ENCODE assay signal across 8 cellular contexts in the genomic region with DNA sequence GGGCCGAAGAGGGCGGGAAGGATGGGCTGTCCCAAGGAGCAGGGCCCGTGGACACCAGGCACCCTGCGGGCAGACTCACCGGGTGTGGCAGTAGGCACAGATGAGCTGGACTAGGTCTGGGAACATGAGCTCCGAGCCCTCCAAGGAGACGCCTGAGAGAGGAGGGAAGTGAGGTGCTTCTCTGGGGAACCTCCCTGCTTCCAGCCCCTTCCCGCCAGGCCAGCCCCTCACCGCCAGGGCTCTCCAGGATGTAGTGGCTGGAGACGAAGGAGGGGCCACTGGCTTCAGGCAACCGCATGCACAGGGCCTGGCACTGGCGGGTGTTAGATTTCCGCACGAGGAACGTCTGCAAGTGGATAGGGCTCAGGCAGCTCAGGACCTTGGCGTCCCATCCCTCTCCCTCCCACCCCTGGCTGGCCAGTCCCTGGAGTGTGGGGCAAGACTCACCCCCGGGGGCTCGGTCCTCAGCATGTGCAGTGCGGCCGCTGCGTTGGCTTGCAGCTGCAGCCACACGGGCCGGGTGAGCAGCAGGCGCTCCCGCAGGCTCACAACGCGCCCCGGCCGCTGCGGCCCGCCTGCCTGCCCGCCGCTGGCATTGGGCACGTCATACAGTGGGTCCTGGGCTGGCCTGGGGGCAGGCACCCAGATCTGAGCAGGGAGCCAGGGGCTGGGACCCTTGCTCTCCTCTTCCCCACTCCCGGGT. TPM values are rescaled to one million over a fixed set of nuclear protein-coding genes. Genes with fewer than 3 reads are reported as not detected.
DNase-seq lines count a peak whose midpoint lies in the region; ATAC-seq, FAIRE-seq and TF ChIP-seq lines count a peak whose summit lies in the region.

No MANE protein-coding gene starts in this region.

- H3K4me1 ChIP-seq in BE2C (peaks cover 19% of the 10 kb centered on the region), HUES64 (ENCODE audit: insufficient read depth, low read length) (peaks cover 14% of the 10 kb centered on the region), GM12878 (ENCODE audit: control insufficient read depth, insufficient read depth, low read length) (peaks cover 21% of the 10 kb centered on the region)

- intact Hi-C loops in GM12878 (cut with micrococcal nuclease; ENCODE audit: unreplicated experiment) = no loop called here

- TF ChIP-seq EP300 in GM12878 (IDR thresholded peaks at IDR 0.05; ENCODE audit: borderline replicate concordance in 1 of 2, control insufficient read depth in 1 of 2, low read depth in 2 of 2, low read length in 2 of 2) = no peak

- H3K36me3 ChIP-seq in BE2C (peaks cover 6% of the 10 kb centered on the region; the same call in 1 of the 2 replicates), HUES64 (ENCODE audit: insufficient read depth, low read length) (peaks cover 25% of the 10 kb centered on the region), GM12878 (ENCODE audit: control insufficient read depth in 2 of 2, insufficient read depth in 2 of 2, low read length in 1 of 2) (peaks cover 0 to 10% of the 10 kb centered on the region in 2 experiments; a peak in 3 of 4 replicates)

- RAD21 ChIA-PET in GM12878 (lab: Charles Lee; ENCODE audit: unreplicated experiment) = interaction anchor here (0.7 to 3.6 kb wide), 9 partner anchors 9 to 271 kb away, joined by 3 to 49 read pairs (median 3); a partner anchor contains a TSS

- POLR2A ChIA-PET in GM12878 (lab: Charles Lee) = interaction anchor here (1.2 to 2.3 kb wide), 3 partner anchors 10 to 47 kb away, joined by 5 to 16 read pairs (median 15); a partner anchor contains a TSS

- no TSS peak for BruUV-seq in GM12878 (replicated peaks; lab: Mats Ljungman, UMichigan)

- peak; percentile 7 for ATAC-seq in GM12878
- no peak for ATAC-seq in GM18519 (IDR thresholded peaks at IDR 0.05; ENCODE audit: low FRiP score, unreplicated experiment)

- H3K79me2 ChIP-seq in GM12878 (ENCODE audit: control insufficient read depth, insufficient read depth, low read length) = no peaks in the 10 kb centered on the region

- TF ChIP-seq CTCF in BE2C (IDR thresholded peaks at IDR 0.05; ENCODE audit: low read depth, low read length) (no peak; the same call in 1 of the 2 replicates), GM12878 (IDR thresholded peaks at IDR 0.05 in 2 of 3, conservative IDR thresholded peaks at IDR 0.05 in 1 of 3; ENCODE audit: control insufficient read depth in 2 of 3, extremely low read depth in 1 of 3, insufficient read depth in 1 of 3, low read depth in 3 of 3, low read length in 3 of 3) (no peak)

- SMC1A ChIA-PET in GM12878 (lab: Charles Lee; ENCODE audit: uncharacterized antibody, unreplicated experiment) = interaction anchor here (1.0 to 2.2 kb wide), 4 partner anchors 8 to 51 kb away, joined by 5 to 16 read pairs (median 6); no protein-coding TSS in a partner anchor

- CTCF ChIA-PET in GM12878 (lab: Yijun Ruan, JAX) = interaction anchor here (0.7 to 2.6 kb wide), 12 partner anchors 9 to 209 kb away, joined by 3 to 50 read pairs (median 3); a partner anchor contains a TSS

- H3K9me3 ChIP-seq in BE2C (no peaks in the 10 kb centered on the region), HUES64 (ENCODE audit: insufficient read depth, low read depth, low read length) (no peaks in the 10 kb centered on the region), GM12878 (replicated peaks; ENCODE audit: control insufficient read depth, insufficient read depth, low read length) (no peaks in the 10 kb centered on the region), iPS-18c (ENCODE audit: control insufficient read depth, insufficient read depth, low read length) (peaks cover 5% of the 10 kb centered on the region)

- in situ Hi-C loops in GM12878 (cut with MboI) = no loop called here

- WGBS in HUES64 = 18% methylated on average over 35 of the region's 35 CpGs
- WGBS in GM12878 (ENCODE audit: insufficient coverage, insufficient replicate concordance, low lambda C conversion rate, missing lambda C conversion rate) = 38% methylated on average over 34 of the region's 35 CpGs

- FAIRE-seq in GM12878 (lab: Jason Lieb, UNC) = no peak

- no peak overlapping the region for H3K27ac ChIP-seq in HUES64 (ENCODE audit: low read depth, low read length)
- H3K27ac ChIP-seq in GM12878 (ENCODE audit: control insufficient read depth, insufficient read depth) = no peak overlapping the region
- peak overlapping the region in 20 of 21 experiments; percentile 84 to 96 (median 89) for H3K27ac ChIP-seq in skin epidermis

- no peak for TF ChIP-seq POLR2A in GM12878 (IDR thresholded peaks at IDR 0.05; ENCODE audit: low read depth, low read length)

- no peak for TF ChIP-seq RAD21 in GM12878 (IDR thresholded peaks at IDR 0.05; ENCODE audit: insufficient read depth, low read depth, low read length)

- H2AFZ ChIP-seq in GM12878 (ENCODE audit: control insufficient read depth, low read depth, low read length) = no peak overlapping the region

- H3K4me3 ChIP-seq in BE2C (ENCODE audit: low read depth, low read length) (peak overlapping the region; percentile 67), HUES64 (ENCODE audit: low read length) (peak overlapping the region; percentile 61), GM12878 (no peak overlapping the region), iPS-18c (ENCODE audit: insufficient read depth, low read depth, low read length) (peak overlapping the region; percentile 44), skin epidermis (peak overlapping the region; percentile 39 to 63 (median 51))

- DNase-seq in BE2C (peak; percentile 52), GM12878 (ENCODE audit: low read depth, low spot score) (no peak), mesenteric fat pad (ENCODE audit: low spot score) (no peak), GOT3 (lab: John Stamatoyannopoulos, UW) (no peak)

- H3K9ac ChIP-seq in HUES64 (ENCODE audit: low read depth, low read length) (peak overlapping the region; percentile 64), GM12878 (ENCODE audit: control insufficient read depth, insufficient read depth, low read length) (no peak overlapping the region)

- no peak overlapping the region; the same call in 1 of the 2 replicates for H3K4me2 ChIP-seq in GM12878 (ENCODE audit: control insufficient read depth, insufficient read depth)

- no peaks in the 10 kb centered on the region for H3K27me3 ChIP-seq in BE2C
- peaks cover 6% of the 10 kb centered on the region; the same call in 1 of the 2 replicates for H3K27me3 ChIP-seq in HUES64 (ENCODE audit: insufficient read depth, low read length)
- H3K27me3 ChIP-seq in GM12878 (replicated peaks in 1 of 2; ENCODE audit: control insufficient read depth in 2 of 2, insufficient read depth in 2 of 2, low read length in 1 of 2) = no peaks in the 10 kb centered on the region

- H4K20me1 ChIP-seq in GM12878 (ENCODE audit: control insufficient read depth, insufficient read depth) = no peaks in the 10 kb centered on the region

RNA-seq across cellular contexts. Expression of a gene that starts 0.6 kb away (rescaled TPM):
- 18.0 TPM for polyA plus RNA-seq in BE2C (2012; ENCODE audit: insufficient read depth, insufficient read length, low read depth)
- 2.5 TPM for polyA plus RNA-seq in HUES64 (2013, experiment 1 of 2)
- 3.3 TPM for polyA plus RNA-seq in HUES64 (2013, experiment 2 of 2)
- 1.3 and 1.4 TPM in 2 replicates for total RNA-seq in GM12878 (2013; cell fraction: nucleolus; rRNA removed)
- total RNA-seq in GM12878 (2014; rRNA removed) = 0.11 and 0.49 TPM in 2 replicates
- total RNA-seq in GM12878 (2014; rRNA removed; fragmentation: Illumina TruSeq; extraction: Trizol) = 0.09 and 0.13 TPM in 2 replicates
- 0.48 and 0.69 TPM in 2 replicates for total RNA-seq in GM12878 (2021)
- polyA plus RNA-seq in GM12878 (2011; ENCODE audit: low read depth) = not detected
- 0.04 and 0.22 TPM in 2 replicates for polyA plus RNA-seq in GM12878 (2011; rRNA removed)
- polyA plus RNA-seq in GM12878 (2011; cell fraction: cytosol; rRNA removed) = 0.15 and 0.43 TPM in 2 replicates
- 3.7 and 4.8 TPM in 2 replicates for polyA plus RNA-seq in GM12878 (2011; cell fraction: nucleus; rRNA removed)
- polyA plus RNA-seq in GM12878 (2012) = 0.24 and 0.28 TPM in 2 replicates
- 0.41 TPM in 1 of 2 replicates, not detected in the other for polyA plus RNA-seq in GM12878 (2014; fragmentation: Illumina TruSeq; extraction: Trizol)
- under 1 TPM in 1 of 2 experiments, not detected in 1; 0.04 TPM for polyA plus RNA-seq in GM12878 (2014; fragmentation: Nextera tagmentation; extraction: Ambion mirVana)
- 0.47 and 0.54 TPM in 2 replicates for polyA plus RNA-seq in GM12878 (2014; rRNA removed)
- under 1 TPM; 0.15 to 0.43 TPM for polyA plus RNA-seq in GM12878 (2016; fragmentation: Nextera tagmentation; extraction: Ambion mirVana)
- 0.37 TPM in 1 of 2 replicates, not detected in the other for polyA minus RNA-seq in GM12878 (2011; rRNA and poly(A)+ RNA removed)
- 0.40 TPM in 1 of 2 replicates, not detected in the other for polyA minus RNA-seq in GM12878 (2011; cell fraction: cytosol; rRNA and poly(A)+ RNA removed)
- polyA minus RNA-seq in GM12878 (2011; cell fraction: nucleus; rRNA and poly(A)+ RNA removed) = 0.85 and 2.6 TPM in 2 replicates
- 6.5 TPM for total RNA-seq in mesenteric fat pad

RNA-seq across cellular contexts. Expression of a gene that starts 9.2 kb away (rescaled TPM):
- polyA plus RNA-seq in BE2C (2012; ENCODE audit: insufficient read depth, insufficient read length, low read depth) = 109 TPM
- polyA plus RNA-seq in HUES64 (2013, experiment 1 of 2) = 39.2 TPM
- 33.9 TPM for polyA plus RNA-seq in HUES64 (2013, experiment 2 of 2)
- total RNA-seq in GM12878 (2013; cell fraction: nucleolus; rRNA removed) = 11.8 and 18.2 TPM in 2 replicates
- total RNA-seq in GM12878 (2014; rRNA removed) (63.5 and 64.0 TPM in 2 replicates), GM12878 (2014; rRNA removed; fragmentation: Illumina TruSeq; extraction: Trizol) (38.7 and 42.4 TPM in 2 replicates), GM12878 (2021) (49.6 and 54.7 TPM in 2 replicates), mesenteric fat pad (31.8 TPM)
- 15.4 TPM for polyA plus RNA-seq in GM12878 (2011; ENCODE audit: low read depth)
- polyA plus RNA-seq in GM12878 (2011; rRNA removed) (28.9 and 33.7 TPM in 2 replicates), GM12878 (2014; fragmentation: Illumina TruSeq; extraction: Trizol) (11.6 and 29.1 TPM in 2 replicates), GM12878 (2014; fragmentation: Nextera tagmentation; extraction: Ambion mirVana) (1 to 10 TPM; 2.1 to 8.6 TPM), GM12878 (2014; rRNA removed) (58.6 and 59.9 TPM in 2 replicates), GM12878 (2016; fragmentation: Nextera tagmentation; extraction: Ambion mirVana) (10 to 100 TPM; 82.5 to 85.3 TPM)
- 40.1 and 54.9 TPM in 2 replicates for polyA plus RNA-seq in GM12878 (2011; cell fraction: cytosol; rRNA removed)
- polyA plus RNA-seq in GM12878 (2011; cell fraction: nucleus; rRNA removed) = 36.8 and 47.4 TPM in 2 replicates
- 25.6 and 30.1 TPM in 2 replicates for polyA plus RNA-seq in GM12878 (2012)
- 7.2 and 16.5 TPM in 2 replicates for polyA minus RNA-seq in GM12878 (2011; rRNA and poly(A)+ RNA removed)
- polyA minus RNA-seq in GM12878 (2011; cell fraction: cytosol; rRNA and poly(A)+ RNA removed) = 9.7 and 9.9 TPM in 2 replicates
- polyA minus RNA-seq in GM12878 (2011; cell fraction: nucleus; rRNA and poly(A)+ RNA removed) = 6.6 and 12.2 TPM in 2 replicates

RNA-seq across cellular contexts. Expression of a gene that starts 11.7 kb away (rescaled TPM):
- 52.0 TPM for polyA plus RNA-seq in BE2C (2012; ENCODE audit: insufficient read depth, insufficient read length, low read depth)
- polyA plus RNA-seq in HUES64 (2013, experiment 1 of 2) = 20.8 TPM
- 24.3 TPM for polyA plus RNA-seq in HUES64 (2013, experiment 2 of 2)
- 9.2 and 9.9 TPM in 2 replicates for total RNA-seq in GM12878 (2013; cell fraction: nucleolus; rRNA removed)
- total RNA-seq in GM12878 (2014; rRNA removed) = 6.3 and 7.2 TPM in 2 replicates
- 2.3 and 2.4 TPM in 2 replicates for total RNA-seq in GM12878 (2014; rRNA removed; fragmentation: Illumina TruSeq; extraction: Trizol)
- total RNA-seq in GM12878 (2021) = 5.7 and 5.9 TPM in 2 replicates
- polyA plus RNA-seq in GM12878 (2011; ENCODE audit: low read depth) = 1.8 TPM
- polyA plus RNA-seq in GM12878 (2011; rRNA removed) = 2.1 and 3.6 TPM in 2 replicates
- 3.3 and 4.2 TPM in 2 replicates for polyA plus RNA-seq in GM12878 (2011; cell fraction: cytosol; rRNA removed)
- polyA plus RNA-seq in GM12878 (2011; cell fraction: nucleus; rRNA removed) = 3.4 and 3.5 TPM in 2 replicates
- polyA plus RNA-seq in GM12878 (2012) = 4.1 and 5.5 TPM in 2 replicates
- 1.4 and 1.9 TPM in 2 replicates for polyA plus RNA-seq in GM12878 (2014; fragmentation: Illumina TruSeq; extraction: Trizol)
- polyA plus RNA-seq in GM12878 (2014; fragmentation: Nextera tagmentation; extraction: Ambion mirVana) = 1 to 10 TPM in 1 of 2 experiments, under 1 TPM in 1; 0.55 to 1.5 TPM
- polyA plus RNA-seq in GM12878 (2014; rRNA removed) = 5.0 and 5.7 TPM in 2 replicates
- 10 to 100 TPM in 1 of 2 experiments, 1 to 10 TPM in 1; 9.4 to 11.1 TPM for polyA plus RNA-seq in GM12878 (2016; fragmentation: Nextera tagmentation; extraction: Ambion mirVana)
- polyA minus RNA-seq in GM12878 (2011; rRNA and poly(A)+ RNA removed) = 2.6 TPM in 2 replicates
- 1.5 and 1.7 TPM in 2 replicates for polyA minus RNA-seq in GM12878 (2011; cell fraction: cytosol; rRNA and poly(A)+ RNA removed)
- polyA minus RNA-seq in GM12878 (2011; cell fraction: nucleus; rRNA and poly(A)+ RNA removed) = 2.8 TPM in 2 replicates
- 16.1 TPM for total RNA-seq in mesenteric fat pad

RNA-seq across cellular contexts. Expression of a gene that starts 18.8 kb away (rescaled TPM):
- 93.0 TPM for polyA plus RNA-seq in BE2C (2012; ENCODE audit: insufficient read depth, insufficient read length, low read depth)
- polyA plus RNA-seq in HUES64 (2013, experiment 1 of 2) = 2.0 TPM
- polyA plus RNA-seq in HUES64 (2013, experiment 2 of 2) = 2.9 TPM
- not detected in 2 replicates for total RNA-seq in GM12878 (2013; cell fraction: nucleolus; rRNA removed)
- not detected in 2 replicates for total RNA-seq in GM12878 (2014; rRNA removed)
- total RNA-seq in GM12878 (2014; rRNA removed; fragmentation: Illumina TruSeq; extraction: Trizol) = not detected in 2 replicates
- total RNA-seq in GM12878 (2021) = 0.13 and 0.21 TPM in 2 replicates
- not detected for polyA plus RNA-seq in GM12878 (2011; ENCODE audit: low read depth)
- polyA plus RNA-seq in GM12878 (2011; rRNA removed) = not detected in 2 replicates
- not detected in 2 replicates for polyA plus RNA-seq in GM12878 (2011; cell fraction: cytosol; rRNA removed)
- not detected in 2 replicates for polyA plus RNA-seq in GM12878 (2011; cell fraction: nucleus; rRNA removed)
- polyA plus RNA-seq in GM12878 (2012) = not detected in 2 replicates
- polyA plus RNA-seq in GM12878 (2014; fragmentation: Illumina TruSeq; extraction: Trizol) = not detected in 2 replicates
- polyA plus RNA-seq in GM12878 (2014; fragmentation: Nextera tagmentation; extraction: Ambion mirVana) = not detected
- polyA plus RNA-seq in GM12878 (2014; rRNA removed) = not detected in 2 replicates
- polyA plus RNA-seq in GM12878 (2016; fragmentation: Nextera tagmentation; extraction: Ambion mirVana) = under 1 TPM; 0.10 to 0.20 TPM
- not detected in 2 replicates for polyA minus RNA-seq in GM12878 (2011; rRNA and poly(A)+ RNA removed)
- not detected in 2 replicates for polyA minus RNA-seq in GM12878 (2011; cell fraction: cytosol; rRNA and poly(A)+ RNA removed)
- polyA minus RNA-seq in GM12878 (2011; cell fraction: nucleus; rRNA and poly(A)+ RNA removed) = not detected in 2 replicates
- total RNA-seq in mesenteric fat pad = 810 TPM

RNA-seq across cellular contexts. Expression of a gene that starts 35.9 kb away (rescaled TPM):
- 11.9 TPM for polyA plus RNA-seq in BE2C (2012; ENCODE audit: insufficient read depth, insufficient read length, low read depth)
- polyA plus RNA-seq in HUES64 (2013, experiment 1 of 2) = 20.4 TPM
- 22.7 TPM for polyA plus RNA-seq in HUES64 (2013, experiment 2 of 2)
- 24.0 and 24.5 TPM in 2 replicates for total RNA-seq in GM12878 (2013; cell fraction: nucleolus; rRNA removed)
- total RNA-seq in GM12878 (2014; rRNA removed) = 2.2 TPM in 2 replicates
- 1.5 TPM in 2 replicates for total RNA-seq in GM12878 (2014; rRNA removed; fragmentation: Illumina TruSeq; extraction: Trizol)
- total RNA-seq in GM12878 (2021) = 4.7 and 6.0 TPM in 2 replicates
- 2.0 TPM for polyA plus RNA-seq in GM12878 (2011; ENCODE audit: low read depth)
- 1.5 and 3.4 TPM in 2 replicates for polyA plus RNA-seq in GM12878 (2011; rRNA removed)
- 3.4 and 4.3 TPM in 2 replicates for polyA plus RNA-seq in GM12878 (2011; cell fraction: cytosol; rRNA removed)
- polyA plus RNA-seq in GM12878 (2011; cell fraction: nucleus; rRNA removed) = 24.4 and 32.3 TPM in 2 replicates
- polyA plus RNA-seq in GM12878 (2012) = 3.4 and 5.7 TPM in 2 replicates
- 2.7 and 3.5 TPM in 2 replicates for polyA plus RNA-seq in GM12878 (2014; fragmentation: Illumina TruSeq; extraction: Trizol)
- polyA plus RNA-seq in GM12878 (2014; fragmentation: Nextera tagmentation; extraction: Ambion mirVana) = under 1 TPM; 0.27 to 0.44 TPM
- 7.5 and 7.7 TPM in 2 replicates for polyA plus RNA-seq in GM12878 (2014; rRNA removed)
- 1 to 10 TPM; 1.9 to 2.1 TPM for polyA plus RNA-seq in GM12878 (2016; fragmentation: Nextera tagmentation; extraction: Ambion mirVana)
- 1.8 and 3.0 TPM in 2 replicates for polyA minus RNA-seq in GM12878 (2011; rRNA and poly(A)+ RNA removed)
- 1.9 and 2.4 TPM in 2 replicates for polyA minus RNA-seq in GM12878 (2011; cell fraction: cytosol; rRNA and poly(A)+ RNA removed)
- 3.1 and 4.1 TPM in 2 replicates for polyA minus RNA-seq in GM12878 (2011; cell fraction: nucleus; rRNA and poly(A)+ RNA removed)
- total RNA-seq in mesenteric fat pad = 5.9 TPM

Comparison
In these comparisons a context has a peak if more than half of its experiments do, and no peak if none do; other contexts are left out.
1. H3K27ac ChIP-seq: peak in skin epidermis (20 of 21); none in HUES64 (single experiment) and GM12878 (single experiment).